Comparison of ENCODE assay signal across 16 cellular contexts in the genomic region with DNA sequence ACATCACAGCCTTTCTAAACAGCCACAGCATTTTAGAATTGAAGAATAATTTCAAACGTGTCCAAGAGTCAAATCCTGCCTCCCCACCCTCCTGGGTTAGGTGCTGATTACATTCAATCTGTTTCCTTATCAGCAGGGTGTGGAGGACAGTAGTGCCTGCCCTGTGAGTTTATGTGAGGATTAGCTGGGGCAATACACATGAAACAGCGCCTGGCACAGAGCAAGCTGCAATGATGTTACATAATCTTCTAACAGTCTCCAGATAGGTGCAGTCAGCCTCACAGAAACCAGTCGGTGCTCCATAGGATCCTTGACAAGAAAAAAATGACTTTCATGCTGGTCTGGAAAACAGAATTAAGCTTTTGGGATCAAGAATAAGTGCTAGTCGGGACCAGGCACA.
"Had no signal": no experiment of that assay in that cellular context is flagged by ENCODE, and none has a peak within 500 bp of the region (broad histone marks: within the 10 kb centered on the region; RNA-seq: fewer than 3 reads in every experiment).

No MANE protein-coding gene starts in this region.

- H3K9ac ChIP-seq: neural progenitor cell had no signal

- H3K36me3 Mint-ChIP-seq: brain; neural progenitor cell; stimulated activated naive B cell treated with anti-CD40 and anti-IgM and Interleukin-4, amounts not matched to agents 10 μg/mL and 1 μg/mL and 100 μg/mL, for 72 hours had no signal

- H2AFZ ChIP-seq: neural progenitor cell had no signal

- ATAC-seq: activated T-helper 17 cell treated with anti-CD3 and anti-CD28 coated beads, Interleukin-2, amount 50 U/mL, for 72 hours; foreskin keratinocyte; sciatic nerve; stimulated activated naive B cell treated with anti-CD40 and anti-IgM and Interleukin-4, amounts not matched to agents 10 μg/mL and 1 μg/mL and 100 μg/mL, for 72 hours had no signal

- H3K27ac Mint-ChIP-seq: activated T-helper 17 cell treated with anti-CD3 and anti-CD28 coated beads, Interleukin-2, amount 50 U/mL, for 72 hours; neural progenitor cell; stimulated activated naive B cell treated with anti-CD40 and anti-IgM and Interleukin-4, amounts not matched to agents 10 μg/mL and 1 μg/mL and 100 μg/mL, for 72 hours had no signal

- H3K4me3 ChIP-seq: adrenal gland, dorsolateral prefrontal cortex, neural progenitor cell, ovary had no signal

- H3K36me3 ChIP-seq: adrenal gland, neural progenitor cell, ovary had no signal

- H3K27me3 ChIP-seq: adrenal gland, dorsolateral prefrontal cortex, foreskin keratinocyte, neural progenitor cell, ovary had no signal

- DNase-seq: activated CD4-positive, alpha-beta T cell treated with anti-CD3 and anti-CD28 coated beads, Interleukin-2, amount 50 U/mL, for 1 hour; activated naive CD4-positive, alpha-beta T cell treated with anti-CD3 and anti-CD28 coated beads, Interleukin-2, amount 50 U/mL, for 16 hours; activated T-cell treated with anti-CD3 and anti-CD28 coated beads for 4 hours; adrenal gland; dorsolateral prefrontal cortex; foreskin keratinocyte; mesenchymal stem cell; ovary; stimulated activated CD4-positive, alpha-beta T cell treated with anti-CD3 and anti-CD28 coated beads, Interleukin-2, amount 100 ng/mL, for 24 hours; stimulated activated naive B cell treated with anti-CD40 and anti-IgM and Interleukin-4, amounts not matched to agents 10 μg/mL and 1 μg/mL and 100 μg/mL, for 72 hours; substantia nigra; T-helper 2 cell had no signal

- H3K4me2 ChIP-seq: neural progenitor cell had no signal

- H3K27me3 Mint-ChIP-seq: activated T-helper 17 cell treated with anti-CD3 and anti-CD28 coated beads, Interleukin-2, amount 50 U/mL, for 72 hours; brain had no signal

- H3K9me3 ChIP-seq: adrenal gland, ovary had no signal

- H3K9me3 Mint-ChIP-seq: activated T-helper 17 cell treated with anti-CD3 and anti-CD28 coated beads, Interleukin-2, amount 50 U/mL, for 72 hours; brain; neural progenitor cell; stimulated activated naive B cell treated with anti-CD40 and anti-IgM and Interleukin-4, amounts not matched to agents 10 μg/mL and 1 μg/mL and 100 μg/mL, for 72 hours had no signal

- H3K4me3 Mint-ChIP-seq: activated T-helper 17 cell treated with anti-CD3 and anti-CD28 coated beads, Interleukin-2, amount 50 U/mL, for 72 hours; brain; neural progenitor cell; stimulated activated naive B cell treated with anti-CD40 and anti-IgM and Interleukin-4, amounts not matched to agents 10 μg/mL and 1 μg/mL and 100 μg/mL, for 72 hours had no signal

- H3K27ac ChIP-seq: adrenal gland, dorsolateral prefrontal cortex, foreskin keratinocyte, neural progenitor cell, ovary had no signal
